18 cellular contexts compared by ENCODE assay signal in genomic region chr2:156473445-156473844, GRCh38. TPM values are rescaled to one million over a fixed set of nuclear protein-coding genes. Genes with fewer than 3 reads are reported as not detected.
DNase-seq lines count a peak whose midpoint lies in the region; ATAC-seq lines count a peak whose summit lies in the region.
"Had no signal": no experiment of that assay in that cellular context is flagged by ENCODE, and none has a peak within 500 bp of the region (broad histone marks: within the 10 kb centered on the region; RNA-seq: fewer than 3 reads in every experiment).

No MANE protein-coding gene starts in this region.

- H3K36me3 ChIP-seq in esophagus (ENCODE audit: control insufficient read depth in 2 of 2, insufficient read depth in 2 of 2, low read length in 1 of 2), result no peaks in the 10 kb centered on the region

- DNase-seq in activated CD4-positive, CD25-positive, alpha-beta regulatory T cell (lab: John Stamatoyannopoulos, UW), result no peak
- peak; percentile 21 for DNase-seq in OCI-M1 (lab: John Stamatoyannopoulos, UW)
- DNase-seq in stimulated activated naive CD8-positive, alpha-beta T cell treated with anti-CD3 and anti-CD28 coated beads, Interleukin-15, Interleukin-2, amounts not matched to agents 100 U/mL and 50 U/mL, for 24 hours, result no peak
- no peak for DNase-seq in SKM-1 treated with dmso at 0.1 percent for 144 hours (lab: John Stamatoyannopoulos, UW; ENCODE audit: unreplicated experiment)
- DNase-seq in T-helper 9 cell, result no peak
- no peak for DNase-seq in DMS 273 treated with DMSO at 0.1 percent for 48 hours (lab: John Stamatoyannopoulos, UW)
- DNase-seq: CD4-positive, alpha-beta T cell; DMS53; H9; KG1; NCI-H1436; NCI-H2029; NCI-H510A; NCI-H82; PC-9 had no signal

- 86 to 88% methylated on average over 1 of the region's 1 CpG for WGBS in esophagus, 2 donors

- peak; percentile 22 to 47 for ATAC-seq in activated CD4-positive, CD25-positive, alpha-beta regulatory T cell treated with anti-CD3 and anti-CD28 coated beads, Interleukin-2, amount 50 U/mL, for 24 hours
- ATAC-seq in stimulated activated naive CD8-positive, alpha-beta T cell treated with anti-CD3 and anti-CD28 coated beads, Interleukin-15, Interleukin-2, amounts not matched to agents 100 U/mL and 50 U/mL, for 24 hours, result peak; percentile 41

- peak overlapping the region; percentile 20 to 31 for H3K27ac ChIP-seq in esophagus (ENCODE audit: low read depth in 2 of 2, low read length in 1 of 2)
- H3K27ac ChIP-seq: 22Rv1, PC-9 had no signal

- no peaks in the 10 kb centered on the region for H3K9me3 ChIP-seq in esophagus (ENCODE audit: control insufficient read depth in 2 of 2, insufficient read depth in 1 of 2, low read depth in 1 of 2, low read length in 1 of 2)

- no peaks in the 10 kb centered on the region for H3K4me1 ChIP-seq in esophagus (ENCODE audit: control insufficient read depth in 2 of 2, insufficient read depth in 2 of 2, low read length in 1 of 2)

- H3K27me3 ChIP-seq in esophagus (ENCODE audit: control insufficient read depth in 1 of 2, insufficient read depth in 2 of 2, low read length in 2 of 2), result no peaks in the 10 kb centered on the region

- no peak overlapping the region for H3K4me3 ChIP-seq in esophagus (ENCODE audit: low read depth in 1 of 2, low read length in 2 of 2)
- H3K4me3 ChIP-seq: PC-9 had no signal

RNA-seq across cellular contexts. Expression of gene GPD2, which starts 37.3 kb away (rescaled TPM):
- 10 to 100 TPM; 16.4 to 22.2 TPM for polyA plus RNA-seq in esophagus
